8 cellular contexts compared by ENCODE assay signal in genomic region chr17:82037113-82037888, GRCh38. TPM values are rescaled to one million over a fixed set of nuclear protein-coding genes. Genes with fewer than 3 reads are reported as not detected.
DNase-seq lines count a peak whose midpoint lies in the region; ATAC-seq and TF ChIP-seq lines count a peak whose summit lies in the region.

DCXR (minus strand) TSS chr17:82037697; CDS start chr17:82037682, 15 bp downstream.

- H3K27me3 Mint-ChIP-seq in activated T-cell treated with anti-CD3 and anti-CD28 coated beads, Interleukin-2, amount 50 U/mL, for 4 hours (ENCODE audit: low read depth) = no peaks in the 10 kb centered on the region

- no peaks in the 10 kb centered on the region for H4K20me1 ChIP-seq in KMS-11 (ENCODE audit: insufficient read depth)

- no peaks in the 10 kb centered on the region for H3K9me3 Mint-ChIP-seq in activated T-cell treated with anti-CD3 and anti-CD28 coated beads, Interleukin-2, amount 50 U/mL, for 4 hours

- peaks cover 23% of the 10 kb centered on the region for H3K4me1 Mint-ChIP-seq in activated T-cell treated with anti-CD3 and anti-CD28 coated beads, Interleukin-2, amount 50 U/mL, for 4 hours (ENCODE audit: low read depth)

- POLR2A ChIA-PET in Panc1 (lab: Charles Lee) = no interaction called here

- peak within 1 kb of the TSS; percentile 81 for H3K4me3 Mint-ChIP-seq in activated T-cell treated with anti-CD3 and anti-CD28 coated beads, Interleukin-2, amount 50 U/mL, for 4 hours

- H3K36me3 ChIP-seq in KMS-11 (ENCODE audit: insufficient read depth) (no peaks in the 10 kb centered on the region), Panc1 (ENCODE audit: control insufficient read depth, insufficient read depth, low read length) (peaks cover under 1% of the 10 kb centered on the region; the same call in 1 of the 2 replicates), muscle layer of colon (ENCODE audit: insufficient read depth, low read length) (no peaks in the 10 kb centered on the region)

- CTCF ChIA-PET in Panc1 (lab: Charles Lee) = interaction anchor here (0.7 to 1.1 kb wide), 5 partner anchors 14 to 77 kb away, joined by 3 to 7 read pairs (median 5); partner anchors contain the start of genes CENPX and LRRC45

- H3K4me3 ChIP-seq in KMS-11 (IDR thresholded peaks at IDR 0.05; ENCODE audit: insufficient read depth, low read depth, low read length) (peak within 1 kb of the TSS; percentile 50), Panc1 (ENCODE audit: low read depth in 2 of 2, low read length in 2 of 2) (peak within 1 kb of the TSS; percentile 58 to 79), muscle layer of colon (ENCODE audit: low read depth in 1 of 2, low read length in 2 of 2) (peak within 1 kb of the TSS; percentile 69 to 73)

- no peaks in the 10 kb centered on the region for H3K27me3 ChIP-seq in KMS-11 (ENCODE audit: insufficient read depth, low read depth)
- H3K27me3 ChIP-seq in Panc1 (ENCODE audit: control insufficient read depth, insufficient read depth, low read length) = no peaks in the 10 kb centered on the region
- H3K27me3 ChIP-seq in muscle layer of colon (ENCODE audit: control insufficient read depth in 1 of 2, insufficient read depth in 2 of 2, low read length in 2 of 2) = peaks cover 10 to 14% of the 10 kb centered on the region in 2 donors

- H3K27ac ChIP-seq in KMS-11 (peak within 1 kb of the TSS; percentile 68), Panc1 (ENCODE audit: low read length) (peak within 1 kb of the TSS; percentile 83), muscle layer of colon (ENCODE audit: low read depth, low read length) (peak within 1 kb of the TSS; percentile 78)

- TF ChIP-seq POLR2A in erythroblast (IDR thresholded peaks at IDR 0.05; ENCODE audit: low read length) = peak; percentile 90

- in situ Hi-C loops in Panc1 (cut with HindIII; ENCODE audit: low pct_unique_long_range_greater_than_20kb, low sequenced_read_pairs) = no loop called here

- H3K79me2 ChIP-seq in KMS-11 (ENCODE audit: insufficient read depth, low read depth) = no peaks in the 10 kb centered on the region; the same call in 1 of the 2 replicates

- TF ChIP-seq CTCF in KMS-11 (conservative IDR thresholded peaks at IDR 0.05; ENCODE audit: low read depth, low read length) (peak; percentile 71), Panc1 (IDR thresholded peaks at IDR 0.05) (peak; percentile 99)

- H3K36me3 Mint-ChIP-seq in activated T-cell treated with anti-CD3 and anti-CD28 coated beads, Interleukin-2, amount 50 U/mL, for 4 hours (ENCODE audit: insufficient read depth) = peaks cover 8% of the 10 kb centered on the region

- peak within 1 kb of the TSS; percentile 88 for H2AFZ ChIP-seq in KMS-11 (ENCODE audit: low read depth)

- peak within 1 kb of the TSS; percentile 67 for H3K9ac ChIP-seq in KMS-11
- H3K9ac ChIP-seq in muscle layer of colon (ENCODE audit: low read length) = peak within 1 kb of the TSS; percentile 60

- ATAC-seq in GM21723 (IDR thresholded peaks at IDR 0.05; ENCODE audit: unreplicated experiment) = peak; percentile 85
- ATAC-seq in Panc1 = peak; percentile 96
- peak; percentile 96 to 97 for ATAC-seq in activated T-cell treated with anti-CD3 and anti-CD28 coated beads, Interleukin-2, amount 50 U/mL, for 4 hours

- BruUV-seq in Panc1 (replicated peaks; lab: Mats Ljungman, UMichigan) = no TSS peak

- peak; percentile 57 for DNase-seq in DMS79 (lab: John Stamatoyannopoulos, UW)
- DNase-seq in Panc1 (ENCODE audit: low read depth, low spot score) = peak; percentile 46
- DNase-seq in activated T-cell treated with anti-CD3 and anti-CD28 coated beads, Interleukin-2, amount 50 U/mL, for 4 hours = peak; percentile 89
- DNase-seq in erythroblast (lab: John Stamatoyannopoulos, UW) = peak; percentile 97 to 98
- DNase-seq in stimulated activated CD8-positive, alpha-beta memory T cell treated with anti-CD3 and anti-CD28 coated beads, Interleukin-7, amount 100 ng/mL, for 24 hours (ENCODE audit: low read depth) = peak; percentile 91

- H3K4me2 ChIP-seq in KMS-11 = peak within 1 kb of the TSS; percentile 88

- H3K9me3 ChIP-seq in Panc1 (ENCODE audit: control insufficient read depth, insufficient read depth, low read depth, low read length) (no peaks in the 10 kb centered on the region), muscle layer of colon (ENCODE audit: low read length) (no peaks in the 10 kb centered on the region)

- H3K4me1 ChIP-seq in KMS-11 (ENCODE audit: low read depth, poor library complexity, severe bottlenecking) (peaks cover 14% of the 10 kb centered on the region), Panc1 (ENCODE audit: control insufficient read depth, insufficient read depth, low read length) (peaks cover 16% of the 10 kb centered on the region), muscle layer of colon (ENCODE audit: insufficient read depth, low read length) (peaks cover 17% of the 10 kb centered on the region)

- intact Hi-C loops in Panc1 (cut with micrococcal nuclease; ENCODE audit: unreplicated experiment) = no loop called here

RNA-seq across cellular contexts. Expression of gene DCXR, which starts in this region (rescaled TPM):
- 128 TPM for total RNA-seq in Panc1 (2021; ENCODE audit: unreplicated experiment)
- 148 TPM for polyA plus RNA-seq in Panc1 (2012; ENCODE audit: insufficient read length)
- total RNA-seq in activated T-cell treated with anti-CD3 and anti-CD28 coated beads, Interleukin-2, amount 50 U/mL, for 4 hours = 10 to 100 TPM; 74.2 to 88.6 (median 76.9) TPM

Comparison
In these comparisons a context has a peak if more than half of its experiments do, and no peak if none do; other contexts are left out.
1. Peak in every context shown above with its lines: DNase-seq, ATAC-seq, H3K4me3 ChIP-seq and H3K27ac ChIP-seq.
2. DNase-seq: peak in every context shown above with its lines; median percentile 98 in erythroblast; 91 in stimulated activated CD8-positive, alpha-beta memory T cell treated with anti-CD3 and anti-CD28 coated beads, Interleukin-7, amount 100 ng/mL, for 24 hours; 89 in activated T-cell treated with anti-CD3 and anti-CD28 coated beads, Interleukin-2, amount 50 U/mL, for 4 hours; 57 in DMS79; 46 in Panc1.